Comparison of ENCODE assay signal across 8 cellular contexts in the genomic region with DNA sequence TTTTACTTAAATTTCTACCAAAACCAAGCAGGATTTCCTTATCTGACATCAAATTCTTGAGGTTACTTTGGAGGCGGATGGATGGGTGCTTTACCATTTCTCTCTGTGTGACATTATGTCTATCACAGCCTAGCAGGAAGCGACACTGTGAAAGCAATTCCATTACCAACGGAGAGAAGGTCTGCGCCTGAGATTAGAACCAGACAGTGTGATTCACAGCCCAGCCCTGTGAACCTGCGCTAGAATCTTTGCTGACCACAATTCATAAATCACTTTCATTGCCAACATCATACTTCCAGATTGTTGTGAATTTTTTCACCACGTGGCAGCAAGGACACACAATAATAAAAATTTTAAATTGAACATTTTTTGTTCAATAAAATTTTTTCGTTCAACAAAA.
DNase-seq lines count a peak whose midpoint lies in the region; ATAC-seq and TF ChIP-seq lines count a peak whose summit lies in the region.

No MANE protein-coding gene starts in this region.

- H3K9me3 ChIP-seq in ascending aorta: no peaks in the 10 kb centered on the region
- no peaks in the 10 kb centered on the region for H3K9me3 ChIP-seq in tibial artery

- no peak for TF ChIP-seq CTCF in ascending aorta (IDR thresholded peaks at IDR 0.05)
- no peak for TF ChIP-seq CTCF in tibial artery (IDR thresholded peaks at IDR 0.05)

- H3K4me1 Mint-ChIP-seq in natural killer cell treated with Interleukin-12 subunit alpha and Interleukin-12 subunit beta and Interleukin-15 and Interleukin-18, amount 100 ng/mL, for 72 hours (ENCODE audit: low read depth in 2 of 2): peaks cover 32 to 33% of the 10 kb centered on the region in 2 donors

- peak overlapping the region; percentile 77 to 91 for H3K27ac Mint-ChIP-seq in natural killer cell treated with Interleukin-12 subunit alpha and Interleukin-12 subunit beta and Interleukin-15 and Interleukin-18, amount 100 ng/mL, for 72 hours

- H3K36me3 ChIP-seq in ascending aorta: no peaks in the 10 kb centered on the region
- no peaks in the 10 kb centered on the region for H3K36me3 ChIP-seq in tibial artery

- H3K27me3 ChIP-seq in ascending aorta: no peaks in the 10 kb centered on the region
- H3K27me3 ChIP-seq in tibial artery: no peaks in the 10 kb centered on the region

- peak; percentile 66 for DNase-seq in AG20443 (ENCODE audit: low spot score)
- DNase-seq in SW480 (ENCODE audit: low spot score): peak; percentile 65
- no peak for DNase-seq in ascending aorta (ENCODE audit: low spot score in 2 of 2)
- peak; percentile 73 for DNase-seq in natural killer cell treated with Interleukin-12 subunit alpha and Interleukin-12 subunit beta and Interleukin-15 and Interleukin-18, amount 100 ng/mL, for 72 hours (ENCODE audit: low spot score)
- DNase-seq in tibial artery: no peak
- no peak for DNase-seq in SHP77 treated with DMSO at 0.1 percent for 48 hours (lab: John Stamatoyannopoulos, UW)

- H3K9me3 Mint-ChIP-seq in natural killer cell treated with Interleukin-12 subunit alpha and Interleukin-12 subunit beta and Interleukin-15 and Interleukin-18, amount 100 ng/mL, for 72 hours: no peaks in the 10 kb centered on the region

- peaks cover 5% of the 10 kb centered on the region for H3K36me3 Mint-ChIP-seq in natural killer cell treated with Interleukin-12 subunit alpha and Interleukin-12 subunit beta and Interleukin-15 and Interleukin-18, amount 100 ng/mL, for 72 hours

- intact Hi-C loops in ascending aorta (cut with DNase I) (loop anchor here (2.0 to 5.0 kb wide), 2 partner anchors 72 to 199 kb away; a partner anchor contains a TSS), tibial artery (cut with DNase I; ENCODE audit: low total_unique reads) (loop anchor here (10.0 kb wide), 3 partner anchors 72 to 222 kb away; a partner anchor contains a TSS)

- H3K27ac ChIP-seq in ascending aorta (peak overlapping the region; percentile 83), tibial artery (peak overlapping the region; percentile 65 to 81)

- ATAC-seq in natural killer cell treated with Interleukin-12 subunit alpha and Interleukin-12 subunit beta and Interleukin-15 and Interleukin-18, amount 100 ng/mL, for 72 hours: peak; percentile 91 to 96
- ATAC-seq in GM19328 (IDR thresholded peaks at IDR 0.05; ENCODE audit: unreplicated experiment) (no peak), HG02973 (IDR thresholded peaks at IDR 0.05; ENCODE audit: unreplicated experiment) (no peak)

- H3K27me3 Mint-ChIP-seq in natural killer cell treated with Interleukin-12 subunit alpha and Interleukin-12 subunit beta and Interleukin-15 and Interleukin-18, amount 100 ng/mL, for 72 hours: peaks cover 28 to 34% of the 10 kb centered on the region in 2 donors

- H3K4me3 Mint-ChIP-seq in natural killer cell treated with Interleukin-12 subunit alpha and Interleukin-12 subunit beta and Interleukin-15 and Interleukin-18, amount 100 ng/mL, for 72 hours: peak overlapping the region; percentile 57

- H3K4me3 ChIP-seq in ascending aorta (no peak overlapping the region), tibial artery (no peak overlapping the region)

- H3K4me1 ChIP-seq in ascending aorta: peaks cover 10 to 40% of the 10 kb centered on the region in 2 donors
- peaks cover 0 to 70% (median 30%) of the 10 kb centered on the region in 4 donors for H3K4me1 ChIP-seq in tibial artery

Comparison
In these comparisons a context has a peak if more than half of its experiments do, and no peak if none do; other contexts are left out.
1. DNase-seq: peak in AG20443 (single experiment), SW480 (single experiment) and natural killer cell treated with Interleukin-12 subunit alpha and Interleukin-12 subunit beta and Interleukin-15 and Interleukin-18, amount 100 ng/mL, for 72 hours (single experiment); none in ascending aorta (0 of 2), tibial artery (0 of 2) and SHP77 treated with DMSO at 0.1 percent for 48 hours (single experiment).
2. ATAC-seq: peak in natural killer cell treated with Interleukin-12 subunit alpha and Interleukin-12 subunit beta and Interleukin-15 and Interleukin-18, amount 100 ng/mL, for 72 hours (2 of 2); none in GM19328 (single experiment) and HG02973 (single experiment).